In genomic region chr17:57783338-57783742, GRCh38 we compare ENCODE assay signal across 8 cellular contexts.
DNase-seq lines count a peak whose midpoint lies in the region; ATAC-seq, FAIRE-seq and TF ChIP-seq lines count a peak whose summit lies in the region.

No MANE protein-coding gene starts in this region.

- peak; percentile 97 for TF ChIP-seq CTCF in 22Rv1 (IDR thresholded peaks at IDR 0.05)

- H3K27ac ChIP-seq in 22Rv1 (no peak overlapping the region), caudate nucleus (ENCODE audit: low read depth, low read length) (no peak overlapping the region)

- FAIRE-seq in GM19239 (lab: Jason Lieb, UNC), result no peak

- DNase-seq in GM19239 (ENCODE audit: insufficient read length, low spot score) (peak; percentile 60), NCI-H345 (lab: John Stamatoyannopoulos, UW) (peak; percentile 84), caudate nucleus (lab: John Stamatoyannopoulos, UW) (peak in 48 of 61 donors; percentile 8 to 77 (median 42)), left kidney (ENCODE audit: low read depth, low spot score) (peak; percentile 94)
- peak; percentile 77 to 87 for DNase-seq in stimulated activated CD4-positive, alpha-beta T cell treated with anti-CD3 and anti-CD28 coated beads, Interleukin-4, amount 100 ng/mL, for 48 hours (ENCODE audit: low read depth in 2 of 2)

- ATAC-seq in activated CD4-positive, CD25-positive, alpha-beta regulatory T cell treated with anti-CD3 and anti-CD28 coated beads, Interleukin-2, amount 50 U/mL, for 24 hours, result peak; percentile 61 to 71
- no peak for ATAC-seq in GM21381 (IDR thresholded peaks at IDR 0.05; ENCODE audit: unreplicated experiment)

Comparison
In these comparisons a context has a peak if more than half of its experiments do, and no peak if none do; other contexts are left out.
1. DNase-seq: peak in every context shown above with its lines; median percentile 94 in left kidney; 84 in NCI-H345; 82 in stimulated activated CD4-positive, alpha-beta T cell treated with anti-CD3 and anti-CD28 coated beads, Interleukin-4, amount 100 ng/mL, for 48 hours; 60 in GM19239; 42 in caudate nucleus.